In genomic region chr6:120876405-120876804, GRCh38 we compare ENCODE assay signal across 16 cellular contexts.
DNase-seq lines count a peak whose midpoint lies in the region; ATAC-seq and TF ChIP-seq lines count a peak whose summit lies in the region.
"Had no signal": no experiment of that assay in that cellular context is flagged by ENCODE, and none has a peak within 500 bp of the region (broad histone marks: within the 10 kb centered on the region; RNA-seq: fewer than 3 reads in every experiment).

No MANE protein-coding gene starts in this region.

- H3K4me3 Mint-ChIP-seq in memory B cell: no peak overlapping the region
- H3K4me3 Mint-ChIP-seq: activated CD4-positive, alpha-beta T cell treated with anti-CD3 and anti-CD28 coated beads, Interleukin-2, amount 10 ng/mL, durations not matched to agents 7 days and 5 days; activated naive CD8-positive, alpha-beta T cell treated with anti-CD3 and anti-CD28 coated beads, Interleukin-2, amount 50 U/mL, for 24 hours; activated T-cell treated with anti-CD3 and anti-CD28 coated beads, Interleukin-2, amount 50 U/mL, for 24 hours; natural killer cell had no signal

- no peaks in the 10 kb centered on the region for H3K4me1 ChIP-seq in uterus

- no peaks in the 10 kb centered on the region for H3K27me3 ChIP-seq in uterus

- TF ChIP-seq POLR2A in uterus (IDR thresholded peaks at IDR 0.05): no peak

- H3K27me3 Mint-ChIP-seq in memory B cell: no peaks in the 10 kb centered on the region
- H3K27me3 Mint-ChIP-seq: activated CD4-positive, alpha-beta T cell treated with anti-CD3 and anti-CD28 coated beads, Interleukin-2, amount 10 ng/mL, durations not matched to agents 7 days and 5 days; activated naive CD8-positive, alpha-beta T cell treated with anti-CD3 and anti-CD28 coated beads, Interleukin-2, amount 50 U/mL, for 24 hours; activated T-cell treated with anti-CD3 and anti-CD28 coated beads, Interleukin-2, amount 50 U/mL, for 24 hours had no signal

- no peak overlapping the region for H3K27ac ChIP-seq in uterus

- TF ChIP-seq CTCF in uterus (IDR thresholded peaks at IDR 0.05): no peak
- no peak for TF ChIP-seq CTCF in GM10266 (IDR thresholded peaks at IDR 0.05; ENCODE audit: control insufficient read depth, insufficient read depth, low read depth, missing control alignments)

- H3K9me3 Mint-ChIP-seq in memory B cell: peaks cover 7% of the 10 kb centered on the region
- H3K9me3 Mint-ChIP-seq: activated T-cell treated with anti-CD3 and anti-CD28 coated beads, Interleukin-2, amount 50 U/mL, for 24 hours had no signal

- no peaks in the 10 kb centered on the region for H3K9me3 ChIP-seq in uterus

- DNase-seq in memory B cell (ENCODE audit: low spot score in 2 of 2) (no peak), uterus (no peak), GM10266 (ENCODE audit: extremely low spot score) (no peak)
- no peak for DNase-seq in stimulated activated naive CD4-positive, alpha-beta T cell treated with Interleukin-2 at 50 U/mL for 16 hours (lab: John Stamatoyannopoulos, UW)
- DNase-seq in stimulated activated CD4-positive, alpha-beta T cell treated with anti-CD3 and anti-CD28 coated beads, Interleukin-1b, Interleukin-23, amount 100 ng/mL, for 48 hours: no peak
- DNase-seq: activated CD4-positive, alpha-beta T cell treated with anti-CD3 and anti-CD28 coated beads, Interleukin-2, amount 10 ng/mL, durations not matched to agents 7 days and 5 days; activated naive CD8-positive, alpha-beta T cell treated with anti-CD3 and anti-CD28 coated beads, Interleukin-2, amount 50 U/mL, for 24 hours; activated T-cell treated with anti-CD3 and anti-CD28 coated beads, Interleukin-2, amount 50 U/mL, for 24 hours; Karpas-422; natural killer cell; NCI-H1436 treated with DMSO at 0.1 percent for 48 hours; NCI-H526; retina had no signal

- peaks cover 2% of the 10 kb centered on the region for H3K36me3 Mint-ChIP-seq in memory B cell
- H3K36me3 Mint-ChIP-seq: natural killer cell had no signal

- H3K27ac Mint-ChIP-seq in memory B cell: peak overlapping the region; percentile 89
- H3K27ac Mint-ChIP-seq: activated CD4-positive, alpha-beta T cell treated with anti-CD3 and anti-CD28 coated beads, Interleukin-2, amount 10 ng/mL, durations not matched to agents 7 days and 5 days; activated naive CD8-positive, alpha-beta T cell treated with anti-CD3 and anti-CD28 coated beads, Interleukin-2, amount 50 U/mL, for 24 hours; activated T-cell treated with anti-CD3 and anti-CD28 coated beads, Interleukin-2, amount 50 U/mL, for 24 hours; natural killer cell had no signal

- peaks cover 14% of the 10 kb centered on the region for H3K4me1 Mint-ChIP-seq in memory B cell
- H3K4me1 Mint-ChIP-seq: activated CD4-positive, alpha-beta T cell treated with anti-CD3 and anti-CD28 coated beads, Interleukin-2, amount 10 ng/mL, durations not matched to agents 7 days and 5 days; activated naive CD8-positive, alpha-beta T cell treated with anti-CD3 and anti-CD28 coated beads, Interleukin-2, amount 50 U/mL, for 24 hours; natural killer cell had no signal

- H3K36me3 ChIP-seq in uterus: no peaks in the 10 kb centered on the region

- ATAC-seq in GM18870 (IDR thresholded peaks at IDR 0.05; ENCODE audit: unreplicated experiment): peak; percentile 68
- ATAC-seq in GM21825 (IDR thresholded peaks at IDR 0.05; ENCODE audit: unreplicated experiment): peak; percentile 51
- ATAC-seq in HG03175 (IDR thresholded peaks at IDR 0.05; ENCODE audit: unreplicated experiment): peak; percentile 73
- ATAC-seq in memory B cell (ENCODE audit: low read depth): peak; percentile 67
- ATAC-seq: activated naive CD8-positive, alpha-beta T cell treated with anti-CD3 and anti-CD28 coated beads, Interleukin-2, amount 50 U/mL, for 24 hours; natural killer cell had no signal

- intact Hi-C loops in uterus (cut with DNase I; ENCODE audit: low total_unique reads): no loop called here

- no peak overlapping the region for H3K4me3 ChIP-seq in uterus
